In the genomic region with DNA sequence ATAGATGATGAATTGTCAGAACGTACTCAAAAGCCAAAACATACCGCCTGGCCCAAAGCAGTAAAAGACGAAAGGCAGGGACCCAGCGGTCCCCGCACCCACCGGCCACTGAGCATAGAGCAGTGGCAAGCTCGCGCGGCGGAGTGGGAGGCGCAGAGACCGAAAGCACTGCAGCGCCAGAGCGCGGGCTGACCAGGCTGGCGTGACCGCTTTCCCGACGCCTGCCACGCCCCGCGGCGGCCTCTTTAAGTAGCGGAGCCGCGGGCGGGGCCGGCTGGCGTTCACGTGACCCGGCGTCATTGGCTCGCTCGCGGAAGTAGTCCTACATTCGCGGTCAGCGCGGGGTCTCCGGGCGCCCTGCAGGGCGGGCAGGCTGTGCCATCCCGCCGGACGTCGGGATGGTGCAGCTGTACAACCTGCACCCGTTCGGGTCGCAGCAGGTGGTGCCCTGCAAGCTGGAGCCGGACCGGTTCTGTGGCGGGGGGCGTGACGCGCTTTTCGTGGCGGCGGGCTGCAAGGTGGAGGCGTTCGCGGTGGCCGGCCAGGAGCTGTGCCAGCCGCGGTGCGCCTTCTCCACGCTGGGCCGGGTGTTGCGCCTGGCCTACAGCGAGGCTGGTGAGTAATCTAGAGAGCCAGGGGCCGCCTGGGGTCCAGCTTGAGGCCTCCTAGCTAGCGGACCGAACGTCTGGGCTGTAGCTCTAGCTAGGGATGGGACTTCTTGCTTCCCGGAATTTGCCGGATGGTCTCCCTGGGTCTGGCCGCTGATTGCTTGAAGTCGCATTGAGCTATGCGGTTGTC, we compare ENCODE assay signal across 8 cellular contexts. TPM values are rescaled to one million over a fixed set of nuclear protein-coding genes. Genes with fewer than 3 reads are reported as not detected.
DNase-seq lines count a peak whose midpoint lies in the region; ATAC-seq, FAIRE-seq and TF ChIP-seq lines count a peak whose summit lies in the region.

Gene HPS3 (plus strand): TSS at position 313 of the 798 bp plus-strand sequence. CDS start 86 bp downstream, at position 399.

- H2BK15ac ChIP-seq in IMR-90 (ENCODE audit: low read depth, low read length) = 0 out of 3 replicates have a peak within 1 kb of the TSS, but pooled peaks have one; percentile 6

- CTCF ChIA-PET in IMR-90 (lab: Yijun Ruan, JAX) = interaction anchor here (0.5 to 1.5 kb wide), 5 partner anchors 9 to 642 kb away, joined by 3 to 4 read pairs (median 4); no protein-coding TSS in a partner anchor
- CTCF ChIA-PET in endothelial cell of umbilical vein (lab: Charles Lee) = interaction anchor here (0.9 to 2.8 kb wide), 10 partner anchors 9 to 359 kb away, joined by 3 to 30 read pairs (median 5); partner anchors contain the start of gene TM4SF18

- no peaks in the 10 kb centered on the region for H3K9me3 ChIP-seq in IMR-90 (ENCODE audit: control insufficient read depth, insufficient read depth, low read length)
- H3K9me3 ChIP-seq in OCI-LY3 (ENCODE audit: insufficient read depth, low read length) = no peaks in the 10 kb centered on the region
- H3K9me3 ChIP-seq in endothelial cell of umbilical vein (replicated peaks; ENCODE audit: control insufficient read depth, insufficient read depth, low read length) = no peaks in the 10 kb centered on the region

- TF ChIP-seq CTCF in IMR-90 (conservative IDR thresholded peaks at IDR 0.05; ENCODE audit: low read depth, low read length) = no peak
- TF ChIP-seq CTCF in OCI-LY3 (IDR thresholded peaks at IDR 0.05; ENCODE audit: low read depth, low read length) = no peak
- TF ChIP-seq CTCF in endothelial cell of umbilical vein (IDR thresholded peaks at IDR 0.05; ENCODE audit: extremely low read depth in 1 of 2, insufficient read depth in 1 of 2, low read depth in 1 of 2, low read length in 2 of 2) = no peak

- dilution Hi-C loops in IMR-90 (cut with HindIII; ENCODE audit: low sequenced_read_pairs, unreplicated experiment) = no loop called here
- dilution Hi-C loops in endothelial cell of umbilical vein (cut with MboI; ENCODE audit: extremely low pct_ligation_motif_present, low sequenced_read_pairs) = no loop called here

- peak within 1 kb of the TSS; percentile 59 for H3K4ac ChIP-seq in IMR-90 (ENCODE audit: low read depth, low read length)

- peak within 1 kb of the TSS; percentile 76 for H3K27ac ChIP-seq in IMR-90 (ENCODE audit: insufficient read depth, low read length)
- no peak within 1 kb of the TSS for H3K27ac ChIP-seq in OCI-LY3 (ENCODE audit: low read length)
- H3K27ac ChIP-seq in endothelial cell of umbilical vein (ENCODE audit: insufficient read depth, low read depth, low read length) = peak within 1 kb of the TSS; percentile 30

- peak within 1 kb of the TSS; percentile 84 for H3K23ac ChIP-seq in IMR-90 (ENCODE audit: low read depth, low read length)

- peak within 1 kb of the TSS; percentile 89 for H2AK9ac ChIP-seq in IMR-90 (replicated peaks; ENCODE audit: low read depth, low read length, poor library complexity)

- peak within 1 kb of the TSS; percentile 75 for H3K14ac ChIP-seq in IMR-90 (replicated peaks; ENCODE audit: low read depth, low read length)

- POLR2A ChIA-PET in IMR-90 (lab: Charles Lee; ENCODE audit: unreplicated experiment) (interaction anchor here (0.5 kb wide), 1 partner anchor 131 kb away, joined by 5 read pairs; no protein-coding TSS in a partner anchor), endothelial cell of umbilical vein (lab: Charles Lee) (interaction anchor here (0.9 kb wide), 1 partner anchor 174 kb away, joined by 5 read pairs; no protein-coding TSS in a partner anchor)

- peaks cover 23 to 48% of the 10 kb centered on the region in 2 experiments for H3K79me1 ChIP-seq in IMR-90 (ENCODE audit: low read depth in 1 of 2, low read length in 2 of 2)

- H2AFZ ChIP-seq in IMR-90 (replicated peaks; ENCODE audit: low read length, poor library complexity) (peak within 1 kb of the TSS; percentile 99), OCI-LY3 (ENCODE audit: low read depth, low read length) (peak within 1 kb of the TSS; percentile 80), endothelial cell of umbilical vein (ENCODE audit: low read depth, low read length) (peak within 1 kb of the TSS; percentile 96)

- intact Hi-C loops in IMR-90 (cut with micrococcal nuclease) = loop anchor here (2.0 kb wide), 1 partner anchor 143 kb away; no protein-coding TSS in a partner anchor
- intact Hi-C loops in endothelial cell of umbilical vein (cut with micrococcal nuclease) = loop anchor here (1.0 to 2.0 kb wide), 5 partner anchors 43 to 248 kb away; partner anchors contain the start of genes HLTF and TM4SF1

- ATAC-seq in GM21529 (IDR thresholded peaks at IDR 0.05; ENCODE audit: unreplicated experiment) = peak; percentile 90
- peak; percentile 98 for ATAC-seq in IMR-90 (ENCODE audit: low read depth)

- H3K36me3 ChIP-seq in IMR-90 (ENCODE audit: control insufficient read depth, insufficient read depth, low read length) (no peaks in the 10 kb centered on the region), OCI-LY3 (replicated peaks; ENCODE audit: low read depth, low read length) (no peaks in the 10 kb centered on the region), endothelial cell of umbilical vein (ENCODE audit: control insufficient read depth in 2 of 2, extremely low read depth in 1 of 2, insufficient read depth in 2 of 2, low read length in 2 of 2) (no peaks in the 10 kb centered on the region)

- FAIRE-seq in endothelial cell of umbilical vein (lab: Jason Lieb, UNC) = peak; percentile 94

- in situ Hi-C loops in IMR-90 (cut with MboI; ENCODE audit: low sequenced_read_pairs) = no loop called here

- peak; percentile 24; the same call in 1 of the 2 replicates for TF ChIP-seq RAD21 in IMR-90 (IDR thresholded peaks at IDR 0.05; ENCODE audit: low read length)

- H4K20me1 ChIP-seq in IMR-90 (ENCODE audit: insufficient read depth, low read length) (0 out of 2 replicates have a peak, but pooled peaks cover 2% of the 10 kb centered on the region), OCI-LY3 (ENCODE audit: insufficient read depth, low read length) (no peaks in the 10 kb centered on the region), endothelial cell of umbilical vein (replicated peaks; ENCODE audit: control insufficient read depth, extremely low read depth, insufficient read depth, low read length) (no peaks in the 10 kb centered on the region)

- peak within 1 kb of the TSS; percentile 65 for H3K18ac ChIP-seq in IMR-90 (ENCODE audit: low read depth, low read length)

- peak within 1 kb of the TSS; percentile 78 for H2BK5ac ChIP-seq in IMR-90 (ENCODE audit: low read depth, low read length, poor library complexity, severe bottlenecking)

- H4K91ac ChIP-seq in IMR-90 (ENCODE audit: insufficient read depth, low read depth, low read length) = peak within 1 kb of the TSS; percentile 63

- H3K9ac ChIP-seq in IMR-90 (ENCODE audit: low read depth, low read length) (peak within 1 kb of the TSS; percentile 89), OCI-LY3 (ENCODE audit: low read length) (peak within 1 kb of the TSS; percentile 82), endothelial cell of umbilical vein (replicated peaks; ENCODE audit: extremely low read depth, insufficient read depth, low read length) (peak within 1 kb of the TSS; percentile 65)

- H3K9me1 ChIP-seq in IMR-90 (ENCODE audit: insufficient read depth, low read length) (peaks cover 5% of the 10 kb centered on the region), endothelial cell of umbilical vein (replicated peaks; ENCODE audit: control insufficient read depth, extremely low read depth, insufficient read depth, low read length) (no peaks in the 10 kb centered on the region)

- H3K56ac ChIP-seq in IMR-90 (ENCODE audit: extremely low read depth, insufficient read depth, low read length) = peak within 1 kb of the TSS; percentile 72

- BruUV-seq in IMR-90 (replicated peaks; lab: Mats Ljungman, UMichigan) (no TSS peak), endothelial cell of umbilical vein (replicated peaks; lab: Mats Ljungman, UMichigan) (no TSS peak)

- WGBS in IMR-90 (ENCODE audit: extremely low coverage in 2 of 2, insufficient read length in 1 of 2), 2 experiments = 0% methylated on average over 42 of the region's 78 CpGs; no CpG with 5 or more reads in 1 of the 2 experiments

- H3K4me2 ChIP-seq in IMR-90 (ENCODE audit: low read depth, low read length) (peak within 1 kb of the TSS; percentile 92), OCI-LY3 (ENCODE audit: low read length) (peak within 1 kb of the TSS; percentile 93), endothelial cell of umbilical vein (ENCODE audit: insufficient read depth, low read length) (peak within 1 kb of the TSS; percentile 91)

- DNase-seq in DMS114 treated with DMSO at 0.1 percent for 48 hours (lab: John Stamatoyannopoulos, UW; ENCODE audit: unreplicated experiment) (peak; percentile 66), IMR-90 (peak; percentile 85), endothelial cell of umbilical vein (ENCODE audit: low read depth, low spot score) (peak; percentile 91), middle frontal gyrus (ENCODE audit: extremely low spot score, low spot score) (peak; percentile 76)
- DNase-seq in activated CD8-positive, alpha-beta memory T cell treated with anti-CD3 and anti-CD28 coated beads, Interleukin-2, amount 50 U/mL, for 48 hours = peak; percentile 90
- DNase-seq in stimulated activated CD8-positive, alpha-beta memory T cell treated with anti-CD3 and anti-CD28 coated beads, Interleukin-2, amount 100 ng/mL, for 48 hours (ENCODE audit: low read depth in 2 of 2) = peak; percentile 76 to 78

- H2BK120ac ChIP-seq in IMR-90 (ENCODE audit: low read depth, low read length) = peak within 1 kb of the TSS; percentile 73

- H3K4me1 ChIP-seq in IMR-90 (ENCODE audit: control insufficient read depth, insufficient read depth, low read length) = peaks cover 8% of the 10 kb centered on the region
- H3K4me1 ChIP-seq in OCI-LY3 (ENCODE audit: low read length) = peaks cover 22% of the 10 kb centered on the region
- H3K4me1 ChIP-seq in endothelial cell of umbilical vein (ENCODE audit: control insufficient read depth, extremely low read depth, insufficient read depth, low read length) = peaks cover 7% of the 10 kb centered on the region

- peak within 1 kb of the TSS; percentile 75 for H3K4me3 ChIP-seq in IMR-90 (ENCODE audit: insufficient read depth, low read depth, low read length)
- H3K4me3 ChIP-seq in OCI-LY3 (ENCODE audit: low read length) = peak within 1 kb of the TSS; percentile 93
- peak within 1 kb of the TSS; percentile 53 to 85 (median 82) for H3K4me3 ChIP-seq in endothelial cell of umbilical vein (replicated peaks in 1 of 3; ENCODE audit: insufficient read depth in 1 of 3, low read depth in 1 of 3, low read length in 3 of 3)

- H4K5ac ChIP-seq in IMR-90 (ENCODE audit: low read depth, low read length) = peak within 1 kb of the TSS; percentile 75

- H3K79me2 ChIP-seq in OCI-LY3 (ENCODE audit: low read length) (peaks cover 12% of the 10 kb centered on the region), endothelial cell of umbilical vein (ENCODE audit: control insufficient read depth, insufficient read depth, low read length) (peaks cover 2% of the 10 kb centered on the region)

- TF ChIP-seq POLR2A in IMR-90 (IDR thresholded peaks at IDR 0.05; ENCODE audit: low read depth, low read length) = peak; percentile 87
- TF ChIP-seq POLR2A in endothelial cell of umbilical vein (IDR thresholded peaks at IDR 0.05; ENCODE audit: low read depth, low read length) = peak; percentile 91

- H3K27me3 ChIP-seq in IMR-90 (ENCODE audit: control insufficient read depth, insufficient read depth, low read length) (no peaks in the 10 kb centered on the region), OCI-LY3 (ENCODE audit: low read depth, low read length) (peaks cover 4% of the 10 kb centered on the region), endothelial cell of umbilical vein (ENCODE audit: control insufficient read depth in 2 of 2, insufficient read depth in 2 of 2, low read length in 2 of 2) (peaks cover 0 to 1% of the 10 kb centered on the region in 2 experiments)

- peak within 1 kb of the TSS; percentile 19 to 85; a peak in 3 of 4 replicates for H4K8ac ChIP-seq in IMR-90 (ENCODE audit: low read depth in 2 of 2, low read length in 2 of 2)

- no peak within 1 kb of the TSS; the same call in 1 of the 2 replicates for H2AK5ac ChIP-seq in IMR-90 (ENCODE audit: low read depth, low read length)

- H2BK20ac ChIP-seq in IMR-90 (ENCODE audit: low read depth, low read length) = no peak within 1 kb of the TSS; the same call in 1 of the 2 replicates

RNA-seq across cellular contexts. Expression of gene HPS3, which starts in this region (rescaled TPM):
- total RNA-seq in IMR-90 (2012; rRNA removed) (24.2 and 25.6 TPM in 2 replicates), endothelial cell of umbilical vein (16.1 and 17.8 TPM in 2 replicates)
- polyA plus RNA-seq in IMR-90 (2012; rRNA removed) (12.8 and 15.2 TPM in 2 replicates), endothelial cell of umbilical vein (6.7 and 8.8 TPM in 2 replicates)
- polyA plus RNA-seq in IMR-90 (2012; cell fraction: cytosol; rRNA removed) = 5.1 and 6.9 TPM in 2 replicates
- polyA plus RNA-seq in IMR-90 (2012; cell fraction: nucleus; rRNA removed; ENCODE audit: low replicate concordance) = 4.2 and 12.3 TPM in 2 replicates
- 11.3 and 12.4 TPM in 2 replicates for polyA plus RNA-seq in endothelial cell of umbilical vein (2011; cell fraction: cytosol; rRNA removed)
- 13.6 and 15.1 TPM in 2 replicates for polyA plus RNA-seq in endothelial cell of umbilical vein (2011; cell fraction: nucleus; rRNA removed)
- polyA plus RNA-seq in endothelial cell of umbilical vein (2012) = 11.4 and 14.6 TPM in 2 replicates
- polyA minus RNA-seq in endothelial cell of umbilical vein = 11.8 and 13.9 TPM in 2 replicates
- polyA minus RNA-seq in endothelial cell of umbilical vein (2011; cell fraction: cytosol; rRNA and poly(A)+ RNA removed) = 17.3 TPM
- 9.9 and 13.8 TPM in 2 replicates for polyA minus RNA-seq in endothelial cell of umbilical vein (2011; cell fraction: nucleus; rRNA and poly(A)+ RNA removed)
